Comparison of ENCODE assay signal across 16 cellular contexts in the genomic region with DNA sequence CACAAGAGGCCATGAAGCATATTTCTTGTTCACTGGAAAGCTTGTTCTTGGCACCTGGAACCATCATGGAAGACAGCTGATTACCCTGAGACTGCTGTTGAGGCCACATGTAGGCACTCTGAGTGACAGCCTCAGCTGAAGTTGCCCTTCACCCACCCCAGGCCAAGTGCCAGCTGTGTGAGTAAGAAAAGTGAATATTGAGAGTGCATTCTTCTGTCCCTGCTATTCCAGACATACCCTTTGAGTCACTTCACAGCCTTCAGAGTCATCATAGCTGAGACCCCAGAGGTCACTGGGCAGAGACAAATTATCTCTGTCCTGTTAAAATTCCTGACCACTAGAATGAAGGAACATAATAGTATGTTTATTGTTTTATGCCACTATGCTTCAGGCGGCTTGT.
DNase-seq lines count a peak whose midpoint lies in the region; ATAC-seq and TF ChIP-seq lines count a peak whose summit lies in the region.
"Had no signal": no experiment of that assay in that cellular context is flagged by ENCODE, and none has a peak within 500 bp of the region (broad histone marks: within the 10 kb centered on the region; RNA-seq: fewer than 3 reads in every experiment).

No MANE protein-coding gene starts in this region.

- H3K27ac ChIP-seq in RWPE1 (no peak overlapping the region), epithelial cell of prostate (peak overlapping the region; percentile 94)
- H3K27ac ChIP-seq: WERI-Rb-1 had no signal

- ATAC-seq in HG02588 (IDR thresholded peaks at IDR 0.05; ENCODE audit: unreplicated experiment) (no peak), HG03135 (IDR thresholded peaks at IDR 0.05; ENCODE audit: unreplicated experiment) (no peak)
- ATAC-seq: stimulated activated memory B cell treated with anti-CD40 and anti-IgM and Interleukin-4, amounts not matched to agents 10 μg/mL and 1 μg/mL and 100 μg/mL, for 72 hours had no signal

- TF ChIP-seq POLR2A in erythroblast (IDR thresholded peaks at IDR 0.05; ENCODE audit: low read length) = no peak

- TF ChIP-seq CTCF in RWPE1 (conservative IDR thresholded peaks at IDR 0.05; ENCODE audit: low read depth) = no peak

- POLR2A ChIA-PET in RWPE1 (lab: Yijun Ruan, JAX; ENCODE audit: low non-redundant PET) = no interaction called here

- DNase-seq in ELR (ENCODE audit: low read depth) (peak; percentile 92), RWPE1 (ENCODE audit: low spot score) (peak; percentile 28), epithelial cell of prostate (ENCODE audit: low read depth, low spot score) (peak; percentile 37), renal cortical epithelial cell (ENCODE audit: low read depth) (peak; percentile 86), erythroblast (lab: John Stamatoyannopoulos, UW) (no peak), NCI-H2196 (lab: John Stamatoyannopoulos, UW; ENCODE audit: unreplicated experiment) (no peak)
- DNase-seq: activated naive CD8-positive, alpha-beta T cell treated with anti-CD3 and anti-CD28 coated beads, Interleukin-2, amount 10 ng/mL, durations not matched to agents 7 days and 5 days; CD4-positive, CD25-positive, alpha-beta regulatory T cell; mesendoderm; NCI-H1436 treated with DMSO at 0.1 percent for 48 hours; NCI-H774; posterior cingulate gyrus; WERI-Rb-1 had no signal

- CTCF ChIA-PET in RWPE1 (lab: Yijun Ruan, JAX) = interaction anchor here (0.7 kb wide), 1 partner anchor 355 kb away, joined by 4 read pairs; a partner anchor contains a TSS

Comparison
In these comparisons a context has a peak if more than half of its experiments do, and no peak if none do; other contexts are left out.
1. DNase-seq: peak in ELR (single experiment), RWPE1 (single experiment), epithelial cell of prostate (single experiment) and renal cortical epithelial cell (single experiment); none in erythroblast (0 of 2) and NCI-H2196 (single experiment).